19 cellular contexts compared by ENCODE assay signal in the genomic region with DNA sequence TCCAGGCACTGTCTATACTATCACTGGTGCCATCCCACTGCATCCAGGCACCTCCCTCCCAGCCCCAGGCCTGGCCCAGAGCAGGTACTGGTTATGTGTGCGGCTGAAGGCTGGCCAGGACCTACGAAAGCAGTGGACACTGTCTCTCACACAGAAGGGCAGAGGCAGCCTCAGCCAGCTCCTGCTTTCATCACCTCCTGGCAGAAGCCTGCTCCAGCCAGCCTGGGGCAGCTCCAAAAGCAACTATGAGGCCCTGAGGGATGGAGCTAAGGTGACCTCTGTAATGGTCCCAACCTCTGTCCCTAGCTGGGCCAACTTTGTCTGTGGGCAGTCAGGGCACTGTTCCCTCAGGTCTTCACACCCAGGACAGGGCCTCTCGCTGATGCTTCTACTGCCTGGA. TPM values are rescaled to one million over a fixed set of nuclear protein-coding genes. Genes with fewer than 3 reads are reported as not detected.
A peak's percentile ranks its signal among the peaks of the same experiment; 100 is the strongest.
DNase-seq lines count a peak whose midpoint lies in the region; ATAC-seq, FAIRE-seq and TF ChIP-seq lines count a peak whose summit lies in the region.
"Had no signal": no experiment of that assay in that cellular context is flagged by ENCODE, and none has a peak within 500 bp of the region (broad histone marks: within the 10 kb centered on the region; RNA-seq: fewer than 3 reads in every experiment).

No MANE protein-coding gene starts in this region.

- no peak overlapping the region for H3K9ac ChIP-seq in Karpas-422 (ENCODE audit: low read length)
- H3K9ac ChIP-seq: GM23248 had no signal

- peak overlapping the region; percentile 65 for H3K27ac Mint-ChIP-seq in T-helper 17 cell
- H3K27ac Mint-ChIP-seq: activated naive CD8-positive, alpha-beta T cell treated with anti-CD3 and anti-CD28 coated beads, Interleukin-2, amount 50 U/mL, for 24 hours had no signal

- H3K4me3 ChIP-seq in mucosa of descending colon (no peak overlapping the region), small intestine (ENCODE audit: low read depth in 1 of 2, low read length in 2 of 2) (no peak overlapping the region), Karpas-422 (ENCODE audit: low read length) (no peak overlapping the region)
- H3K4me3 ChIP-seq: GM23248, K562 had no signal

- H3K4me3 Mint-ChIP-seq in T-helper 17 cell: no peak overlapping the region
- H3K4me3 Mint-ChIP-seq: activated naive CD8-positive, alpha-beta T cell treated with anti-CD3 and anti-CD28 coated beads, Interleukin-2, amount 50 U/mL, for 24 hours had no signal

- DNase-seq in T-helper 17 cell: no peak
- DNase-seq in Right ventricle myocardium superior: peak; percentile 79
- peak in 2 of 3 donors; percentile 15 to 42 for DNase-seq in mucosa of descending colon
- DNase-seq in small intestine: no peak
- DNase-seq in NOMO-1 (lab: John Stamatoyannopoulos, UW; ENCODE audit: unreplicated experiment in 2 of 2): no peak
- no peak for DNase-seq in Karpas-422
- DNase-seq: activated naive CD8-positive, alpha-beta T cell treated with anti-CD3 and anti-CD28 coated beads, Interleukin-2, amount 50 U/mL, for 24 hours; effector CD8-positive, alpha-beta T cell; GM23248; mesendoderm; NCI-H2081 treated with DMSO at 0.1 percent for 48 hours; NCI-H69; nucleus accumbens; stimulated activated CD4-positive, alpha-beta T cell treated with anti-CD3 and anti-CD28 coated beads, Interleukin-2, amount 100 ng/mL, for 24 hours; T1000 had no signal

- H3K4me1 ChIP-seq in mucosa of descending colon (ENCODE audit: low read depth) (peaks cover 87% of the 10 kb centered on the region), small intestine (ENCODE audit: control insufficient read depth in 2 of 2, insufficient read depth in 1 of 2, low read depth in 1 of 2, low read length in 1 of 2) (peaks cover 22 to 34% of the 10 kb centered on the region in 2 donors), Karpas-422 (ENCODE audit: low read length) (no peaks in the 10 kb centered on the region)

- no peak for TF ChIP-seq CTCF in mucosa of descending colon (IDR thresholded peaks at IDR 0.05)

- no peak for FAIRE-seq in small intestine (lab: Jason Lieb, UNC)
- FAIRE-seq: K562 had no signal

- no peaks in the 10 kb centered on the region for H3K79me2 ChIP-seq in Karpas-422 (ENCODE audit: low read length)

- no peaks in the 10 kb centered on the region for H4K20me1 ChIP-seq in Karpas-422 (ENCODE audit: insufficient read depth, low read depth, low read length)

- no peak for ATAC-seq in T-helper 17 cell
- peak; percentile 53 for ATAC-seq in Right ventricle myocardium superior (ENCODE audit: poor library complexity)
- ATAC-seq in mucosa of descending colon: no peak
- no peak for ATAC-seq in GM19467 (IDR thresholded peaks at IDR 0.05; ENCODE audit: unreplicated experiment)
- ATAC-seq in GM21737 (IDR thresholded peaks at IDR 0.05; ENCODE audit: unreplicated experiment): no peak
- ATAC-seq: activated naive CD8-positive, alpha-beta T cell treated with anti-CD3 and anti-CD28 coated beads, Interleukin-2, amount 50 U/mL, for 24 hours; K562 had no signal

- H3K4me2 ChIP-seq in Karpas-422 (ENCODE audit: low read depth, low read length, poor library complexity, severe bottlenecking): no peak overlapping the region

- no peaks in the 10 kb centered on the region for H3K9me3 ChIP-seq in T-helper 17 cell (ENCODE audit: control insufficient read depth, low read length, poor library complexity, severe bottlenecking)
- no peaks in the 10 kb centered on the region for H3K9me3 ChIP-seq in mucosa of descending colon
- no peaks in the 10 kb centered on the region for H3K9me3 ChIP-seq in small intestine (ENCODE audit: control insufficient read depth, low read depth)
- H3K9me3 ChIP-seq in Karpas-422 (ENCODE audit: low read length): no peaks in the 10 kb centered on the region

- WGBS in small intestine, 3 donors: 83 to 89% (median 87%) methylated on average over 3 of the region's 3 CpGs

- H3K4me1 Mint-ChIP-seq in T-helper 17 cell: peaks cover 31% of the 10 kb centered on the region
- H3K4me1 Mint-ChIP-seq: activated naive CD8-positive, alpha-beta T cell treated with anti-CD3 and anti-CD28 coated beads, Interleukin-2, amount 50 U/mL, for 24 hours had no signal

- intact Hi-C loops in Right ventricle myocardium superior (cut with DNase I): no loop called here
- intact Hi-C loops in mucosa of descending colon (cut with DNase I, micrococcal nuclease): no loop called here

- H3K27me3 ChIP-seq in small intestine (ENCODE audit: control insufficient read depth in 2 of 2, insufficient read depth in 2 of 2, low read length in 2 of 2) (no peaks in the 10 kb centered on the region), Karpas-422 (ENCODE audit: low read length) (no peaks in the 10 kb centered on the region)

- H3K27ac ChIP-seq in small intestine (ENCODE audit: low read depth in 1 of 2, low read length in 1 of 2) (peak overlapping the region; percentile 22 to 96), Karpas-422 (ENCODE audit: low read length) (no peak overlapping the region)
- H3K27ac ChIP-seq: GM23248, HL-60 had no signal

- peaks cover 9% of the 10 kb centered on the region for H3K36me3 Mint-ChIP-seq in T-helper 17 cell (ENCODE audit: low read depth)

- H3K36me3 ChIP-seq in mucosa of descending colon (ENCODE audit: low read depth): no peaks in the 10 kb centered on the region
- H3K36me3 ChIP-seq in small intestine (ENCODE audit: control insufficient read depth in 2 of 2, insufficient read depth in 2 of 2, low read length in 2 of 2): peaks cover 3 to 9% of the 10 kb centered on the region in 2 donors
- H3K36me3 ChIP-seq in Karpas-422 (ENCODE audit: insufficient read depth, low read length): no peaks in the 10 kb centered on the region

- no peak overlapping the region for H2AFZ ChIP-seq in Karpas-422 (ENCODE audit: low read length)
- H2AFZ ChIP-seq: GM23248 had no signal

- no peaks in the 10 kb centered on the region for H3K9me2 ChIP-seq in Karpas-422 (replicated peaks; ENCODE audit: insufficient read depth, low read length)

- H3K27me3 Mint-ChIP-seq in T-helper 17 cell: no peaks in the 10 kb centered on the region
- H3K27me3 Mint-ChIP-seq: activated naive CD8-positive, alpha-beta T cell treated with anti-CD3 and anti-CD28 coated beads, Interleukin-2, amount 50 U/mL, for 24 hours had no signal

RNA-seq across cellular contexts. Expression of gene HSD11B2, which starts 18.8 kb away (rescaled TPM):
- total RNA-seq in T-helper 17 cell (not detected), Right ventricle myocardium superior (0.89 TPM), mucosa of descending colon (100 to 1,000 TPM; 322 to 765 (median 646) TPM)
- 100 to 1,000 TPM in 2 of 3 donors, 10 to 100 TPM in 1; 93.7 to 166 (median 129) TPM for polyA plus RNA-seq in small intestine
- not detected in 2 replicates for total RNA-seq in Karpas-422 (2014; rRNA removed; shearing (Covaris generic); ENCODE audit: low replicate concordance)
- total RNA-seq: GM23248 had no signal

RNA-seq across cellular contexts. Expression of gene ATP6V0D1, which starts 31.2 kb away (rescaled TPM):
- total RNA-seq in T-helper 17 cell (10 to 100 TPM; 76.4 to 87.5 TPM), Right ventricle myocardium superior (59.9 TPM), mucosa of descending colon (100 to 1,000 TPM; 152 to 253 (median 228) TPM)
- 100 to 1,000 TPM; 120 to 158 (median 154) TPM for polyA plus RNA-seq in small intestine
- 63.8 and 83.4 TPM in 2 replicates for total RNA-seq in Karpas-422 (2014; rRNA removed; shearing (Covaris generic); ENCODE audit: low replicate concordance)

RNA-seq across cellular contexts. Expression of gene ZDHHC1, which starts 33.5 kb away (rescaled TPM):
- total RNA-seq in T-helper 17 cell: under 1 TPM in 1 of 2 donors, not detected in 1; 0.35 TPM
- 3.4 TPM for total RNA-seq in Right ventricle myocardium superior
- 10 to 100 TPM in 1 of 3 donors, 1 to 10 TPM in 2; 9.2 to 12.3 (median 10.0) TPM for total RNA-seq in mucosa of descending colon
- 1 to 10 TPM in 2 of 3 donors, not detected in 1; 1.9 to 5.3 TPM for polyA plus RNA-seq in small intestine
- 0.11 TPM in 1 of 2 replicates, not detected in the other for total RNA-seq in Karpas-422 (2014; rRNA removed; shearing (Covaris generic); ENCODE audit: low replicate concordance)

RNA-seq across cellular contexts. Expression of gene AGRP, which starts 33.6 kb away (rescaled TPM):
- not detected for total RNA-seq in T-helper 17 cell
- not detected for total RNA-seq in Right ventricle myocardium superior
- total RNA-seq in mucosa of descending colon: not detected
- under 1 TPM in 1 of 3 donors, not detected in 2; 0.10 TPM for polyA plus RNA-seq in small intestine
- not detected in 2 replicates for total RNA-seq in Karpas-422 (2014; rRNA removed; shearing (Covaris generic); ENCODE audit: low replicate concordance)
- total RNA-seq: GM23248, K562 had no signal
- polyA plus RNA-seq: GM23248, K562 had no signal

RNA-seq across cellular contexts. Expression of gene TPPP3, which starts 56.4 kb away (rescaled TPM):
- total RNA-seq in T-helper 17 cell (under 1 TPM; 0.29 to 0.70 TPM), Right ventricle myocardium superior (8.9 TPM), mucosa of descending colon (10 to 100 TPM in 1 of 3 donors, 1 to 10 TPM in 2; 3.8 to 23.8 (median 4.8) TPM)
- 10 to 100 TPM; 10.3 to 34.8 (median 19.9) TPM for polyA plus RNA-seq in small intestine
- not detected in 2 replicates for total RNA-seq in Karpas-422 (2014; rRNA removed; shearing (Covaris generic); ENCODE audit: low replicate concordance)
- total RNA-seq: GM23248 had no signal

Comparison
In these comparisons a context has a peak if more than half of its experiments do, and no peak if none do; other contexts are left out.
1. DNase-seq: peak in Right ventricle myocardium superior (single experiment) and mucosa of descending colon (2 of 3); none in T-helper 17 cell (0 of 3), small intestine (single experiment), NOMO-1 (0 of 2) and Karpas-422 (single experiment).
2. RNA of gene HSD11B2, which starts 18.8 kb away (total RNA-seq): 322 to 765 TPM in mucosa of descending colon; 0.89 TPM in Right ventricle myocardium superior (single experiment), not detected in T-helper 17 cell and not detected in Karpas-422; every median in the first group is over 100 times any median in the second.